Comparison of ENCODE assay signal across 8 cellular contexts in the genomic region with DNA sequence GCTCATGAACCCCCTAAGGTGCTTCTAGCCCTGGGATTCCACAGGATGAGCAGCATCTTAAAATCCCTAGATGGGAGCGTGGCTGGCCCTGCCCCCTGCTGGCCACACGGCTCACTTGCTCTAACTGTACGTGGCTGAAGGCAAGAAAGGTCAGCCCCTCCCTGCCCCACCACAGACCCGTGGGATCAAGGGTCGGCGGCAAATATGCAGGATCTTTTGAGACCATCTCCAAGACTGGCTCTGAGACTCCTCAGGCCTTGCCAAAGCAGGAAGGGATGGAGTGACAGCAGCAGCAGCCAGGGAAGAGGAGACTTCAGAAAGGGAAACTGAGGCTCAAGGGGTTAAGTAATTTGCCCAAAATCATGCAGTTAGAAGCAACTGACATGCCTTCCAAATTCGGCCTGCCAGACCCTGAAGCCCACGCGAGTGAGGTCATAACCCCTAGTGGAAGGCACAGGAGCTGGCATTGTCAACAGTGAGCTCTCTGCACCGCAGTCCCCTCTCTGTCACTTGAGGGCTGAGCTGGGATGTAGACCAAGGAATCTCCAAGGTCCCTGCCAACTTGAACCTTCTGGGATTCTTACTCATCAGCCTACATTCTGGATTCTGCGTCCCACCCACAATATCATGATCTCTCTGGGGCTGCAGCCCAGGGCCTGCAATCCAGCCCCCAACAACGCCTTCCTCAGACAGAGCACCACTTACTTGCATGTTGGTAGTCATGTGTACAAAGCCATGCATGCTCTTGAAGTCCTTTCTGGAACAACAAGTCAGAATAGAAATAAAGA. TPM values are rescaled to one million over a fixed set of nuclear protein-coding genes. Genes with fewer than 3 reads are reported as not detected.
DNase-seq lines count a peak whose midpoint lies in the region; TF ChIP-seq lines count a peak whose summit lies in the region.

No MANE protein-coding gene starts in this region.

- peak overlapping the region in 1 of 2 experiments; percentile 6 for H3K4me3 ChIP-seq in mesenchymal stem cell (ENCODE audit: insufficient read depth in 1 of 2, low read depth in 1 of 2, low read length in 2 of 2)

- no peak overlapping the region for H4K91ac ChIP-seq in mesenchymal stem cell (ENCODE audit: low read length)

- no peak overlapping the region for H2BK5ac ChIP-seq in mesenchymal stem cell (ENCODE audit: low read depth, low read length, poor library complexity, severe bottlenecking)

- peaks cover 54 to 80% of the 10 kb centered on the region in 2 experiments for H3K36me3 ChIP-seq in mesenchymal stem cell (ENCODE audit: control insufficient read depth in 1 of 2, insufficient read depth in 2 of 2, low read depth in 1 of 2, low read length in 2 of 2)

- H2BK12ac ChIP-seq in mesenchymal stem cell (ENCODE audit: low read length in 2 of 2) = no peak overlapping the region

- peak overlapping the region; percentile 39 for H3K9ac ChIP-seq in mesenchymal stem cell (ENCODE audit: low read length)

- H2AFZ ChIP-seq in mesenchymal stem cell (ENCODE audit: low read depth, low read length) = no peak overlapping the region

- CTCF ChIA-PET in HEK293T (lab: Yijun Ruan, JAX) = interaction anchor here (0.7 to 4.8 kb wide), 11 partner anchors 9 to 345 kb away, joined by 3 to 41 read pairs (median 5); no protein-coding TSS in a partner anchor

- H3K9me3 ChIP-seq in mesenchymal stem cell (ENCODE audit: control insufficient read depth, low read length) = no peaks in the 10 kb centered on the region

- H3K23ac ChIP-seq in mesenchymal stem cell (ENCODE audit: low read length in 2 of 2) = no peak overlapping the region

- H3K27me3 ChIP-seq in mesenchymal stem cell (ENCODE audit: control insufficient read depth in 1 of 2, insufficient read depth in 1 of 2, low read length in 2 of 2) = no peaks in the 10 kb centered on the region

- no peak overlapping the region for H4K8ac ChIP-seq in mesenchymal stem cell (ENCODE audit: low read length)

- POLR2A ChIA-PET in HEK293T (lab: Yijun Ruan, JAX) = interaction anchor here (0.6 to 3.0 kb wide), 6 partner anchors 12 to 70 kb away, joined by 3 to 22 read pairs (median 6); partner anchors contain the start of gene CREB3L1

- DNase-seq in DMS79 treated with DMSO at 0.1 percent for 48 hours (lab: John Stamatoyannopoulos, UW) (peak; percentile 28), HEK293T (ENCODE audit: extremely low spot score) (peak; percentile 76), NCI-H526 treated with DMSO at 0.1 percent for 48 hours (lab: John Stamatoyannopoulos, UW) (peak; percentile 35), mesenchymal stem cell (peak; percentile 68), KG1 (lab: John Stamatoyannopoulos, UW) (no peak)
- DNase-seq in activated CD4-positive, alpha-beta T cell treated with anti-CD3 and anti-CD28 coated beads, Interleukin-2, amount 50 U/mL, for 4 hours = peak; percentile 61 to 63
- peak; percentile 59 for DNase-seq in effector CD4-positive, alpha-beta T cell
- peak; percentile 26 to 49 for DNase-seq in stimulated activated CD8-positive, alpha-beta memory T cell treated with anti-CD3 and anti-CD28 coated beads, Interleukin-4, amount 100 ng/mL, for 4 hours (ENCODE audit: low read depth in 2 of 2, low spot score in 1 of 2)

- H3K4me2 ChIP-seq in mesenchymal stem cell (ENCODE audit: low read length, poor library complexity, severe bottlenecking) = no peak overlapping the region

- H3K4me1 ChIP-seq in mesenchymal stem cell (ENCODE audit: control insufficient read depth, insufficient read depth, low read depth, low read length) = peaks cover 8% of the 10 kb centered on the region

- no peak overlapping the region for H2BK15ac ChIP-seq in mesenchymal stem cell (ENCODE audit: low read depth, poor library complexity, severe bottlenecking)

- no peak overlapping the region for H3K18ac ChIP-seq in mesenchymal stem cell (ENCODE audit: low read depth in 1 of 2, low read length in 2 of 2)

- WGBS in mesenchymal stem cell = 38% methylated on average over 11 of the region's 12 CpGs

- H3K79me1 ChIP-seq in mesenchymal stem cell (replicated peaks; ENCODE audit: low read length, poor library complexity, severe bottlenecking) = peaks cover 37% of the 10 kb centered on the region

- H3K27ac ChIP-seq in mesenchymal stem cell (ENCODE audit: low read length, poor library complexity, severe bottlenecking) = no peak overlapping the region

- no peak overlapping the region for H3K4ac ChIP-seq in mesenchymal stem cell (ENCODE audit: low read depth in 1 of 2, low read length in 2 of 2)

- H2AK5ac ChIP-seq in mesenchymal stem cell (ENCODE audit: low read length, severe bottlenecking) = no peak overlapping the region

- no peak overlapping the region for H2BK120ac ChIP-seq in mesenchymal stem cell (ENCODE audit: low read depth, low read length)

- H3K14ac ChIP-seq in mesenchymal stem cell (ENCODE audit: low read length in 2 of 2) = no peak overlapping the region

TF ChIP-seq in HEK293T, 16 proteins besides CTCF, POLR2A, EP300 and RAD21:
- TF ChIP-seq SUZ12 (IDR thresholded peaks at IDR 0.05) (no peak), FOXM1 (IDR thresholded peaks at IDR 0.05; ENCODE audit: borderline replicate concordance) (no peak)

RNA-seq across cellular contexts. Expression of gene CREB3L1, which starts 31.4 kb away (rescaled TPM):
- polyA plus RNA-seq in mesenchymal stem cell (2013, experiment 1 of 2) = 223 TPM
- polyA plus RNA-seq in mesenchymal stem cell (2013, experiment 2 of 2) = 217 TPM

RNA-seq across cellular contexts. Expression of gene DGKZ, which starts 38.4 kb away (rescaled TPM):
- 40.1 TPM for polyA plus RNA-seq in mesenchymal stem cell (2013, experiment 1 of 2)
- 38.8 TPM for polyA plus RNA-seq in mesenchymal stem cell (2013, experiment 2 of 2)
